Comparison of ENCODE assay signal across 1 cellular context in genomic region chr11:121154473-121154872, GRCh38.
TF ChIP-seq lines count a peak whose summit lies in the region.

No MANE protein-coding gene starts in this region.

TF ChIP-seq in SK-N-SH treated with all-trans-retinoic acid at 6 μM for 48 hours, 23 proteins besides CTCF, POLR2A, EP300 and RAD21 (continued from another document):
- no peak for TF ChIP-seq SNAI2 (CRISPR knock-in tag; IDR thresholded peaks at IDR 0.05)
- no peak for TF ChIP-seq PATZ1 (CRISPR knock-in tag; IDR thresholded peaks at IDR 0.05; ENCODE audit: borderline replicate concordance)
- TF ChIP-seq ZC3H10 (CRISPR knock-in tag; IDR thresholded peaks at IDR 0.05), result no peak
- no peak for TF ChIP-seq CSDC2 (CRISPR knock-in tag; IDR thresholded peaks at IDR 0.05)
- no peak for TF ChIP-seq ZFP3 (CRISPR knock-in tag; IDR thresholded peaks at IDR 0.05)
- TF ChIP-seq TCF4 (CRISPR knock-in tag; IDR thresholded peaks at IDR 0.05; ENCODE audit: borderline replicate concordance), result no peak
TF ChIP-seq in SK-N-SH treated with all-trans-retinoic acid at 6 μM for 48 hours: peak in this region for 0.
